In the genomic region with DNA sequence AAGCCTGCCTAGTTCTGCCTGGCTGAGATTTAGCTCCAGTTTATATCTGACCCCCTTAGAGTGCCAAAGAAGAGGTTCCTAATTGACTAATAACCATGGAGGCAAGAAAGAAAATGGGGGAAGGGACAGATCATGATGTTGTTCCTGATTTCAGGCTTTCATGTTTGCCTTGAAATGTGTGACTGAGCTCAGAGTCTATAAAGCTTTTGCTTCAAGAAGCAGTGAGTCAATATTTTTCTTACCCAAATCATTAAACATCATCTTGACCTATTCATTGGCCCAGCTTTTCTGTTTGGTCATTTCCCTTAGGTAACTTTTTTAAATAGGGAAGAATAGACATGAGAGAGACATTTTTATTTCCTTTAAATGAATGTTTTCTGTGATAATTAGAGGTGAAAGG, we compare ENCODE assay signal across 1 cellular context.
TF ChIP-seq lines count a peak whose summit lies in the region.

No MANE protein-coding gene starts in this region.

TF ChIP-seq in HepG2, 621 proteins besides CTCF, POLR2A, EP300 and RAD21:
- TF ChIP-seq ZNF101 (CRISPR knock-in tag; IDR thresholded peaks at IDR 0.05; ENCODE audit: borderline replicate concordance, low read depth) (no peak), AHR (CRISPR knock-in tag; IDR thresholded peaks at IDR 0.05) (no peak), NFE2 (CRISPR knock-in tag; IDR thresholded peaks at IDR 0.05) (no peak), HDAC2 (CRISPR knock-in tag; IDR thresholded peaks at IDR 0.05) (no peak), FOXA1 (IDR thresholded peaks at IDR 0.05) (no peak), FOXA1 (CRISPR knock-in tag; IDR thresholded peaks at IDR 0.05) (no peak), GPBP1L1 (CRISPR knock-in tag; IDR thresholded peaks at IDR 0.05) (no peak), ZNF280B (CRISPR knock-in tag; IDR thresholded peaks at IDR 0.05; ENCODE audit: borderline replicate concordance) (no peak), MIER3 (CRISPR knock-in tag; IDR thresholded peaks at IDR 0.05; ENCODE audit: borderline replicate concordance) (no peak), ZNF678 (CRISPR knock-in tag; IDR thresholded peaks at IDR 0.05) (no peak), MTERF4 (CRISPR knock-in tag; IDR thresholded peaks at IDR 0.05) (no peak), ZNF326 (CRISPR knock-in tag; IDR thresholded peaks at IDR 0.05; ENCODE audit: borderline replicate concordance) (no peak), ZNF788 (CRISPR knock-in tag; IDR thresholded peaks at IDR 0.05; ENCODE audit: borderline replicate concordance) (no peak), SNRNP70 (IDR thresholded peaks at IDR 0.05; ENCODE audit: low read depth, low read length) (no peak), ZC3H13 (CRISPR knock-in tag; IDR thresholded peaks at IDR 0.05) (no peak), RXRA (CRISPR knock-in tag; IDR thresholded peaks at IDR 0.05) (no peak)
- TF ChIP-seq, protein P1, sequence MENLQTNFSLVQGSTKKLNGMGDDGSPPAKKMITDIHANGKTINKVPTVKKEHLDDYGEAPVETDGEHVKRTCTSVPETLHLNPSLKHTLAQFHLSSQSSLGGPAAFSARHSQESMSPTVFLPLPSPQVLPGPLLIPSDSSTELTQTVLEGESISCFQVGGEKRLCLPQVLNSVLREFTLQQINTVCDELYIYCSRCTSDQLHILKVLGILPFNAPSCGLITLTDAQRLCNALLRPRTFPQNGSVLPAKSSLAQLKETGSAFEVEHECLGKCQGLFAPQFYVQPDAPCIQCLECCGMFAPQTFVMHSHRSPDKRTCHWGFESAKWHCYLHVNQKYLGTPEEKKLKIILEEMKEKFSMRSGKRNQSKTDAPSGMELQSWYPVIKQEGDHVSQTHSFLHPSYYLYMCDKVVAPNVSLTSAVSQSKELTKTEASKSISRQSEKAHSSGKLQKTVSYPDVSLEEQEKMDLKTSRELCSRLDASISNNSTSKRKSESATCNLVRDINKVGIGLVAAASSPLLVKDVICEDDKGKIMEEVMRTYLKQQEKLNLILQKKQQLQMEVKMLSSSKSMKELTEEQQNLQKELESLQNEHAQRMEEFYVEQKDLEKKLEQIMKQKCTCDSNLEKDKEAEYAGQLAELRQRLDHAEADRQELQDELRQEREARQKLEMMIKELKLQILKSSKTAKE (CRISPR knock-in tag; IDR thresholded peaks at IDR 0.05; ENCODE audit: borderline replicate concordance): no peak
- TF ChIP-seq, protein P2, sequence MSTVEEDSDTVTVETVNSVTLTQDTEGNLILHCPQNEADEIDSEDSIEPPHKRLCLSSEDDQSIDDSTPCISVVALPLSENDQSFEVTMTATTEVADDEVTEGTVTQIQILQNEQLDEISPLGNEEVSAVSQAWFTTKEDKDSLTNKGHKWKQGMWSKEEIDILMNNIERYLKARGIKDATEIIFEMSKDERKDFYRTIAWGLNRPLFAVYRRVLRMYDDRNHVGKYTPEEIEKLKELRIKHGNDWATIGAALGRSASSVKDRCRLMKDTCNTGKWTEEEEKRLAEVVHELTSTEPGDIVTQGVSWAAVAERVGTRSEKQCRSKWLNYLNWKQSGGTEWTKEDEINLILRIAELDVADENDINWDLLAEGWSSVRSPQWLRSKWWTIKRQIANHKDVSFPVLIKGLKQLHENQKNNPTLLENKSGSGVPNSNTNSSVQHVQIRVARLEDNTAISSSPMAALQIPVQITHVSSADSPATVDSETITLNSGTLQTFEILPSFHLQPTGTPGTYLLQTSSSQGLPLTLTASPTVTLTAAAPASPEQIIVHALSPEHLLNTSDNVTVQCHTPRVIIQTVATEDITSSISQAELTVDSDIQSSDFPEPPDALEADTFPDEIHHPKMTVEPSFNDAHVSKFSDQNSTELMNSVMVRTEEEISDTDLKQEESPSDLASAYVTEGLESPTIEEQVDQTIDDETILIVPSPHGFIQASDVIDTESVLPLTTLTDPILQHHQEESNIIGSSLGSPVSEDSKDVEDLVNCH (CRISPR knock-in tag; IDR thresholded peaks at IDR 0.05): no peak
